ENCODE assay signal across 8 cellular contexts in genomic region chr12:107093547-107094448, GRCh38. TPM values are rescaled to one million over a fixed set of nuclear protein-coding genes. Genes with fewer than 3 reads are reported as not detected.
DNase-seq lines count a peak whose midpoint lies in the region; ATAC-seq and TF ChIP-seq lines count a peak whose summit lies in the region.

TSS of gene CRY1 (minus strand) at chr12:107093549. CDS start at chr12:107092961, 588 bp downstream.

- no peak for TF ChIP-seq CTCF in GM23338 (conservative IDR thresholded peaks at IDR 0.05; ENCODE audit: low read depth in 2 of 2)
- no peak for TF ChIP-seq CTCF in Loucy (conservative IDR thresholded peaks at IDR 0.05; ENCODE audit: low read length)

- H3K9me3 ChIP-seq in Loucy (ENCODE audit: insufficient read depth, low read depth, low read length), result no peaks in the 10 kb centered on the region; the same call in 1 of the 2 replicates

- peaks cover 3% of the 10 kb centered on the region; the same call in 1 of the 3 replicates for H3K4me1 Mint-ChIP-seq in GM23338
- peaks cover 0 to 8% of the 10 kb centered on the region in 2 donors for H3K4me1 Mint-ChIP-seq in natural killer cell treated with Interleukin-12 subunit alpha and Interleukin-12 subunit beta and Interleukin-15 and Interleukin-18, amount 100 ng/mL, for 72 hours (ENCODE audit: low read depth in 2 of 2)

- DNase-seq in DMS53 (lab: John Stamatoyannopoulos, UW), result peak; percentile 99
- DNase-seq in GM23338 (ENCODE audit: low spot score), result peak; percentile 98
- DNase-seq in SIG-M5 (lab: John Stamatoyannopoulos, UW), result peak; percentile 39
- DNase-seq in activated effector memory CD4-positive, alpha-beta T cell treated with anti-CD3 and anti-CD28 coated beads, Interleukin-2, amount 50 U/mL, for 16 hours, result peak; percentile 97
- peak; percentile 85 for DNase-seq in fibroblast of the conjunctiva (ENCODE audit: low read depth)
- DNase-seq in natural killer cell treated with Interleukin-12 subunit alpha and Interleukin-12 subunit beta and Interleukin-15 and Interleukin-18, amount 100 ng/mL, for 72 hours (ENCODE audit: low spot score), result peak; percentile 96
- peak; percentile 84 to 99 (median 94) for DNase-seq in stimulated activated naive CD4-positive, alpha-beta T cell (lab: John Stamatoyannopoulos, UW)

- peaks cover 4% of the 10 kb centered on the region; the same call in 1 of the 2 replicates for H3K9me2 ChIP-seq in GM23338 (ENCODE audit: insufficient read depth)
- H3K9me2 ChIP-seq in Loucy (replicated peaks; ENCODE audit: low read depth, low read length), result no peaks in the 10 kb centered on the region

- H3K4me3 Mint-ChIP-seq in GM23338, result no peak within 1 kb of the TSS
- H3K4me3 Mint-ChIP-seq in natural killer cell treated with Interleukin-12 subunit alpha and Interleukin-12 subunit beta and Interleukin-15 and Interleukin-18, amount 100 ng/mL, for 72 hours, result no peak within 1 kb of the TSS

- H3K4me1 ChIP-seq in GM23338 (ENCODE audit: insufficient read depth), result peaks cover 8% of the 10 kb centered on the region
- peaks cover 33% of the 10 kb centered on the region for H3K4me1 ChIP-seq in Loucy (ENCODE audit: insufficient read depth, low read length, poor library complexity, severe bottlenecking)

- peaks cover 26% of the 10 kb centered on the region for H3K9me3 Mint-ChIP-seq in GM23338
- H3K9me3 Mint-ChIP-seq in natural killer cell treated with Interleukin-12 subunit alpha and Interleukin-12 subunit beta and Interleukin-15 and Interleukin-18, amount 100 ng/mL, for 72 hours, result no peaks in the 10 kb centered on the region

- H3K27ac ChIP-seq in GM23338 (ENCODE audit: low read depth), result peak within 1 kb of the TSS; percentile 95

- H3K4me3 ChIP-seq in GM23338 (peak within 1 kb of the TSS; percentile 67), Loucy (ENCODE audit: low read length, poor library complexity, severe bottlenecking) (peak within 1 kb of the TSS; percentile 77)

- H4K20me1 ChIP-seq in GM23338 (replicated peaks; ENCODE audit: insufficient read depth) (0 out of 2 replicates have a peak, but pooled peaks cover 4% of the 10 kb centered on the region), Loucy (ENCODE audit: insufficient read depth, low read length, poor library complexity, severe bottlenecking) (peaks cover 26% of the 10 kb centered on the region)

- no peaks in the 10 kb centered on the region for H3F3A ChIP-seq in GM23338 (replicated peaks; ENCODE audit: low read depth)
- H3F3A ChIP-seq in Loucy (ENCODE audit: low read depth), result no peaks in the 10 kb centered on the region

- no peaks in the 10 kb centered on the region for H3K36me3 ChIP-seq in GM23338 (ENCODE audit: insufficient read depth)
- H3K36me3 ChIP-seq in Loucy (ENCODE audit: insufficient read depth, low read length), result no peaks in the 10 kb centered on the region

- peaks cover 13% of the 10 kb centered on the region for H3K27me3 Mint-ChIP-seq in GM23338 (ENCODE audit: insufficient read depth, low read depth, poor library complexity)
- H3K27me3 Mint-ChIP-seq in natural killer cell treated with Interleukin-12 subunit alpha and Interleukin-12 subunit beta and Interleukin-15 and Interleukin-18, amount 100 ng/mL, for 72 hours, result peaks cover 8 to 14% of the 10 kb centered on the region in 2 donors

- peaks cover 15% of the 10 kb centered on the region for H3K36me3 Mint-ChIP-seq in GM23338 (ENCODE audit: low read depth)
- no peaks in the 10 kb centered on the region for H3K36me3 Mint-ChIP-seq in natural killer cell treated with Interleukin-12 subunit alpha and Interleukin-12 subunit beta and Interleukin-15 and Interleukin-18, amount 100 ng/mL, for 72 hours

- H3K79me2 ChIP-seq in GM23338 (replicated peaks; ENCODE audit: insufficient read depth) (peaks cover 32% of the 10 kb centered on the region), Loucy (ENCODE audit: insufficient read depth, low read length) (peaks cover 16% of the 10 kb centered on the region)

- H3K27ac Mint-ChIP-seq in GM23338, result peak within 1 kb of the TSS; percentile 100
- no peak within 1 kb of the TSS for H3K27ac Mint-ChIP-seq in natural killer cell treated with Interleukin-12 subunit alpha and Interleukin-12 subunit beta and Interleukin-15 and Interleukin-18, amount 100 ng/mL, for 72 hours

- peak within 1 kb of the TSS; percentile 79 for H3K9ac ChIP-seq in Loucy (ENCODE audit: low read depth, low read length, poor library complexity, severe bottlenecking)

- ATAC-seq in GM23338, result peak; percentile 90
- peak; percentile 93 to 95 for ATAC-seq in natural killer cell treated with Interleukin-12 subunit alpha and Interleukin-12 subunit beta and Interleukin-15 and Interleukin-18, amount 100 ng/mL, for 72 hours

- peak within 1 kb of the TSS; percentile 80 for H3K4me2 ChIP-seq in GM23338
- peak within 1 kb of the TSS; percentile 92 for H3K4me2 ChIP-seq in Loucy (ENCODE audit: low read depth, low read length, poor library complexity, severe bottlenecking)

- H3K27me3 ChIP-seq in GM23338 (ENCODE audit: insufficient read depth), result no peaks in the 10 kb centered on the region
- H3K27me3 ChIP-seq in Loucy (ENCODE audit: insufficient read depth, low read length, poor library complexity, severe bottlenecking), result no peaks in the 10 kb centered on the region

- H2AFZ ChIP-seq in GM23338, result peak within 1 kb of the TSS; percentile 99
- peak within 1 kb of the TSS; percentile 94 for H2AFZ ChIP-seq in Loucy (ENCODE audit: low read length)

TF ChIP-seq in GM23338, 12 proteins besides CTCF, POLR2A, EP300 and RAD21:
- no peak for TF ChIP-seq ZNF331 (CRISPR knock-in tag; IDR thresholded peaks at IDR 0.05; ENCODE audit: low read depth)
- peak; percentile 75; the same call in 1 of the 2 replicates for TF ChIP-seq CREB1 (CRISPR knock-in tag; IDR thresholded peaks at IDR 0.05; ENCODE audit: low read depth)
- TF ChIP-seq POLR2AphosphoS5 (IDR thresholded peaks at IDR 0.05; ENCODE audit: low read depth), result peak; percentile 72

RNA-seq across cellular contexts. Expression of gene CRY1, which starts in this region (rescaled TPM):
- total RNA-seq in GM23338 (2014; rRNA removed; shearing (Covaris generic)), result 25.4 and 28.2 TPM in 2 replicates
- polyA plus RNA-seq in GM23338 (2016; fragmentation: Nextera tagmentation; extraction: Ambion mirVana), result 27.7 and 28.5 TPM in 2 replicates
- 10 to 100 TPM; 11.7 to 22.5 TPM for total RNA-seq in natural killer cell treated with Interleukin-12 subunit alpha and Interleukin-12 subunit beta and Interleukin-15 and Interleukin-18, amount 100 ng/mL, for 72 hours

Comparison
In these comparisons a context has a peak if more than half of its experiments do, and no peak if none do; other contexts are left out.
1. Peak in every context shown above with its lines: DNase-seq, ATAC-seq, H3K4me3 ChIP-seq and H3K27ac ChIP-seq.
2. DNase-seq: peak in every context shown above with its lines; median percentile 99 in DMS53; 98 in GM23338; 97 in activated effector memory CD4-positive, alpha-beta T cell treated with anti-CD3 and anti-CD28 coated beads, Interleukin-2, amount 50 U/mL, for 16 hours; 96 in natural killer cell treated with Interleukin-12 subunit alpha and Interleukin-12 subunit beta and Interleukin-15 and Interleukin-18, amount 100 ng/mL, for 72 hours; 94 in stimulated activated naive CD4-positive, alpha-beta T cell; 85 in fibroblast of the conjunctiva; 39 in SIG-M5.